In genomic region chr2:174153757-174154680, GRCh38 we compare ENCODE assay signal across 12 cellular contexts.
DNase-seq lines count a peak whose midpoint lies in the region; ATAC-seq and TF ChIP-seq lines count a peak whose summit lies in the region.
"Had no signal": no experiment of that assay in that cellular context is flagged by ENCODE, and none has a peak within 500 bp of the region (broad histone marks: within the 10 kb centered on the region; RNA-seq: fewer than 3 reads in every experiment).

No MANE protein-coding gene starts in this region.

- in situ Hi-C loops in astrocyte of the cerebellum (cut with HindIII; ENCODE audit: low sequenced_read_pairs): no loop called here

- no peaks in the 10 kb centered on the region for H4K20me1 ChIP-seq in hepatocyte (ENCODE audit: insufficient read depth, poor library complexity, severe bottlenecking)

- no peak for ATAC-seq in GM19463 (IDR thresholded peaks at IDR 0.05; ENCODE audit: unreplicated experiment)

- no peaks in the 10 kb centered on the region for H3K9me3 ChIP-seq in hepatocyte (ENCODE audit: low read depth)
- H3K9me3 ChIP-seq: ovary had no signal

- H3K4me2 ChIP-seq in hepatocyte: no peak overlapping the region

- peaks cover 52% of the 10 kb centered on the region for H3K79me2 ChIP-seq in hepatocyte

- WGBS in hepatocyte (ENCODE audit: low lambda C conversion rate, missing lambda C conversion rate): 74% methylated on average over 8 of the region's 8 CpGs

- H3K4me3 ChIP-seq in astrocyte of the cerebellum (ENCODE audit: low read depth, low read length) (no peak overlapping the region), hepatocyte (no peak overlapping the region)
- H3K4me3 ChIP-seq: ovary had no signal

- no peak for TF ChIP-seq CTCF in astrocyte of the cerebellum (IDR thresholded peaks at IDR 0.05; ENCODE audit: low read depth, low read length, missing control alignments)
- no peak for TF ChIP-seq CTCF in hepatocyte (IDR thresholded peaks at IDR 0.05; ENCODE audit: poor library complexity)

- DNase-seq in AG08396 (ENCODE audit: low spot score): peak; percentile 60
- peak; percentile 72 for DNase-seq in LHCN-M2 (ENCODE audit: low read depth)
- DNase-seq in astrocyte of the cerebellum (ENCODE audit: low read depth): peak; percentile 40
- peak; percentile 6 for DNase-seq in hepatocyte (ENCODE audit: low spot score)
- no peak for DNase-seq in pons (ENCODE audit: low spot score)
- no peak for DNase-seq in GM19238 (ENCODE audit: insufficient read length, low spot score)
- no peak for DNase-seq in mesenteric fat pad (ENCODE audit: low spot score)
- DNase-seq: amygdala, C1 segment of cervical spinal cord, left cardiac atrium, ovary had no signal

- H3K9me2 ChIP-seq in hepatocyte (replicated peaks; ENCODE audit: insufficient read depth): no peaks in the 10 kb centered on the region

- no peak overlapping the region for H3K27ac ChIP-seq in hepatocyte
- H3K27ac ChIP-seq: ovary had no signal

- no peak overlapping the region for H2AFZ ChIP-seq in hepatocyte

- H3K36me3 ChIP-seq in hepatocyte (replicated peaks; ENCODE audit: insufficient read depth, low read depth): no peaks in the 10 kb centered on the region
- H3K36me3 ChIP-seq: ovary had no signal

- H3K27me3 ChIP-seq in hepatocyte: no peaks in the 10 kb centered on the region
- H3K27me3 ChIP-seq: ovary had no signal

- peaks cover 3% of the 10 kb centered on the region for H3K4me1 ChIP-seq in hepatocyte (ENCODE audit: insufficient read depth)

Comparison
In these comparisons a context has a peak if more than half of its experiments do, and no peak if none do; other contexts are left out.
1. DNase-seq: peak in AG08396 (single experiment), LHCN-M2 (single experiment), astrocyte of the cerebellum (single experiment) and hepatocyte (single experiment); none in pons (single experiment), GM19238 (single experiment) and mesenteric fat pad (single experiment).